In the genomic region with DNA sequence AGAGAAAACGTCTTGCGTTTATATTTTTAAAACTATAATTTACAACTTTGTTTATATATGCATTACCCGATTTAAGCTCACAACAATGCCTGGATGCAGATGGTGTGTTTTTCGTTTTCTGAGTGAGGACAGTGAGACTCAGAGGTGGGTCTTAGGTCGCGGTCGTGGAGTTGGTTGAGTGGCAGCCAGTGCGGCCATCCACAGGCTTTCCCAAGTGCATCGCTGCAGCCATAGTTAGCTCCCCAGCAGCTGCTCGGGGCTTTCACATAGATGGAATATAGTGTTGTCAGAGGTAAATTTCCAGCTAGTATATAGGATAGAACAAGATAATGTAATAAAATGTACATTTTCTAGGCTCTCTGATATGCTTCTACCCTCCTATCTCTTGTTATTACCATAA, we compare ENCODE assay signal across 35 cellular contexts.
"Had no signal": no experiment of that assay in that cellular context is flagged by ENCODE, and none has a peak within 500 bp of the region (broad histone marks: within the 10 kb centered on the region; RNA-seq: fewer than 3 reads in every experiment).

No MANE protein-coding gene starts in this region.

- H3K4me1 Mint-ChIP-seq: activated B cell treated with CpG ODN at 0.5 μM for 24 hours; activated naive CD8-positive, alpha-beta T cell treated with anti-CD3 and anti-CD28 coated beads for 36 hours had no signal

- DNase-seq: activated B cell treated with CpG ODN at 0.5 μM for 24 hours; activated CD4-positive, alpha-beta memory T cell treated with anti-CD3 and anti-CD28 coated beads for 36 hours; activated CD4-positive, alpha-beta T cell treated with anti-CD3 and anti-CD28 coated beads for 4 hours; activated CD4-positive, alpha-beta T cell treated with anti-CD3 and anti-CD28 coated beads, Interleukin-2, amount 10 ng/mL, durations not matched to agents 24 days and 14 days; activated CD4-positive, alpha-beta T cell treated with anti-CD3 and anti-CD28 coated beads, Interleukin-2, amount 50 U/mL, for 1 hour; activated CD4-positive, alpha-beta T cell treated with anti-CD3 and anti-CD28 coated beads, Interleukin-2, amount 50 U/mL, for 4 hours; activated CD4-positive, CD25-positive, alpha-beta regulatory T cell treated with anti-CD3 and anti-CD28 coated beads, Interleukin-2, amount 50 U/mL, for 72 hours; activated CD8-positive, alpha-beta memory T cell treated with anti-CD3 and anti-CD28 coated beads, Interleukin-2, amount 50 U/mL, for 4 hours; activated CD8-positive, alpha-beta T cell treated with anti-CD3 and anti-CD28 coated beads for 36 hours; activated effector memory CD4-positive, alpha-beta T cell treated with anti-CD3 and anti-CD28 coated beads, Interleukin-2, amount 50 U/mL, for 16 hours; activated gamma-delta T cell treated with Interleukin-2 at 50 U/mL for 16 hours; activated naive CD4-positive, alpha-beta T cell; activated naive CD4-positive, alpha-beta T cell treated with anti-CD3 and anti-CD28 coated beads for 36 hours; activated naive CD4-positive, alpha-beta T cell treated with anti-CD3 and anti-CD28 coated beads, Interleukin-2, amount 50 U/mL, for 16 hours; activated naive CD8-positive, alpha-beta T cell treated with anti-CD3 and anti-CD28 coated beads for 36 hours; activated T-cell treated with anti-CD3 and anti-CD28 coated beads for 4 hours; activated T-cell treated with anti-CD3 and anti-CD28 coated beads, Interleukin-2, amount 50 U/mL, for 1 hour; activated T-cell treated with anti-CD3 and anti-CD28 coated beads, Interleukin-2, amount 50 U/mL, for 4 hours; activated T-cell treated with anti-CD3 and anti-CD28 coated beads, Interleukin-2, amount 50 U/mL, for 72 hours; adrenal gland; amniotic stem cell; aorta; body of pancreas; brain microvascular endothelial cell; central memory CD4-positive, alpha-beta T cell; T-helper 1 cell; T-helper 2 cell; T-helper 9 cell had no signal

- H3K36me3 Mint-ChIP-seq: activated CD4-positive, alpha-beta memory T cell treated with anti-CD3 and anti-CD28 coated beads for 36 hours; activated naive CD4-positive, alpha-beta T cell treated with anti-CD3 and anti-CD28 coated beads, Interleukin-2, amount 50 U/mL, for 72 hours; activated naive CD8-positive, alpha-beta T cell treated with anti-CD3 and anti-CD28 coated beads for 36 hours had no signal

- H3K27ac Mint-ChIP-seq: activated B cell treated with CpG ODN at 0.5 μM for 24 hours; activated CD4-positive, alpha-beta memory T cell treated with anti-CD3 and anti-CD28 coated beads for 36 hours; activated CD4-positive, alpha-beta T cell treated with anti-CD3 and anti-CD28 coated beads, Interleukin-2, amount 10 ng/mL, durations not matched to agents 24 days and 14 days; activated CD8-positive, alpha-beta T cell treated with anti-CD3 and anti-CD28 coated beads for 36 hours; activated naive CD4-positive, alpha-beta T cell treated with anti-CD3 and anti-CD28 coated beads for 36 hours; activated naive CD4-positive, alpha-beta T cell treated with anti-CD3 and anti-CD28 coated beads, Interleukin-2, amount 50 U/mL, for 72 hours; activated naive CD8-positive, alpha-beta T cell treated with anti-CD3 and anti-CD28 coated beads for 36 hours; activated T-cell treated with anti-CD3 and anti-CD28 coated beads, Interleukin-2, amount 50 U/mL, for 72 hours; activated T-helper 1 cell treated with anti-CD3 and anti-CD28 coated beads, Interleukin-12 subunit alpha, Interleukin-12 subunit beta, Interleukin-2, Interleukin-4 antibody, amounts not matched to agents 30 ng/mL and 10 ng/mL and 1 ng/mL, durations not matched to agents 14 hours and 24 hours and 36 hours; activated T-helper 17 cell treated with anti-CD3 and anti-CD28 coated beads, Interleukin-2, amount 50 U/mL, for 72 hours; T-helper 1 cell treated with Interleukin-12 subunit alpha and Interleukin-12 subunit beta and Interleukin-4 antibody, amounts not matched to agents 30 μg/mL and 1 μg/mL, for 36 hours; T-helper 2 cell treated with Interferon-gamma antibody and Interleukin-4, amounts not matched to agents 5 μg/mL and 100 μg/mL, for 36 hours had no signal

- H3K4me1 ChIP-seq: adrenal gland, body of pancreas, breast epithelium had no signal

- H3K9me3 ChIP-seq: adrenal gland, body of pancreas, breast epithelium had no signal

- H3K4me3 ChIP-seq: adrenal gland, body of pancreas, breast epithelium had no signal

- H3K4me3 Mint-ChIP-seq: activated B cell treated with CpG ODN at 0.5 μM for 24 hours; activated CD4-positive, alpha-beta memory T cell treated with anti-CD3 and anti-CD28 coated beads for 36 hours; activated CD4-positive, alpha-beta T cell treated with anti-CD3 and anti-CD28 coated beads, Interleukin-2, amount 10 ng/mL, durations not matched to agents 24 days and 14 days; activated CD8-positive, alpha-beta T cell treated with anti-CD3 and anti-CD28 coated beads for 36 hours; activated naive CD4-positive, alpha-beta T cell treated with anti-CD3 and anti-CD28 coated beads for 36 hours; activated naive CD8-positive, alpha-beta T cell treated with anti-CD3 and anti-CD28 coated beads for 36 hours; activated T-cell treated with anti-CD3 and anti-CD28 coated beads, Interleukin-2, amount 50 U/mL, for 4 hours; activated T-cell treated with anti-CD3 and anti-CD28 coated beads, Interleukin-2, amount 50 U/mL, for 72 hours; activated T-helper 1 cell treated with anti-CD3 and anti-CD28 coated beads, Interleukin-12 subunit alpha, Interleukin-12 subunit beta, Interleukin-2, Interleukin-4 antibody, amounts not matched to agents 30 ng/mL and 10 ng/mL and 1 ng/mL, durations not matched to agents 14 hours and 24 hours and 36 hours; activated T-helper 17 cell treated with anti-CD3 and anti-CD28 coated beads, Interleukin-2, amount 50 U/mL, for 72 hours; T-helper 1 cell treated with Interleukin-12 subunit alpha and Interleukin-12 subunit beta and Interleukin-4 antibody, amounts not matched to agents 30 μg/mL and 1 μg/mL, for 36 hours; T-helper 2 cell treated with Interferon-gamma antibody and Interleukin-4, amounts not matched to agents 5 μg/mL and 100 μg/mL, for 36 hours had no signal

- H3K27me3 ChIP-seq: adrenal gland, body of pancreas, brain microvascular endothelial cell, breast epithelium had no signal

- H3K9me3 Mint-ChIP-seq: activated CD4-positive, alpha-beta memory T cell treated with anti-CD3 and anti-CD28 coated beads for 36 hours; activated CD4-positive, alpha-beta T cell treated with anti-CD3 and anti-CD28 coated beads, Interleukin-2, amount 10 ng/mL, durations not matched to agents 24 days and 14 days; activated CD8-positive, alpha-beta T cell treated with anti-CD3 and anti-CD28 coated beads for 36 hours; activated T-cell treated with anti-CD3 and anti-CD28 coated beads, Interleukin-2, amount 50 U/mL, for 72 hours; activated T-helper 17 cell treated with anti-CD3 and anti-CD28 coated beads, Interleukin-2, amount 50 U/mL, for 72 hours had no signal

- H3K27ac ChIP-seq: adrenal gland, body of pancreas, brain microvascular endothelial cell, breast epithelium, VCaP had no signal

- H3K27me3 Mint-ChIP-seq: activated B cell treated with CpG ODN at 0.5 μM for 24 hours; activated CD4-positive, alpha-beta memory T cell treated with anti-CD3 and anti-CD28 coated beads for 36 hours; activated naive CD8-positive, alpha-beta T cell treated with anti-CD3 and anti-CD28 coated beads for 36 hours; activated T-helper 17 cell treated with anti-CD3 and anti-CD28 coated beads, Interleukin-2, amount 50 U/mL, for 72 hours had no signal

- ATAC-seq: activated CD8-positive, alpha-beta T cell treated with anti-CD3 and anti-CD28 coated beads for 36 hours; activated naive CD4-positive, alpha-beta T cell treated with anti-CD3 and anti-CD28 coated beads, Interleukin-2, amount 50 U/mL, for 72 hours; activated T-cell treated with anti-CD3 and anti-CD28 coated beads, Interleukin-2, amount 50 U/mL, for 4 hours; activated T-cell treated with anti-CD3 and anti-CD28 coated beads, Interleukin-2, amount 50 U/mL, for 72 hours; activated T-helper 17 cell treated with anti-CD3 and anti-CD28 coated beads, Interleukin-2, amount 50 U/mL, for 72 hours; body of pancreas had no signal
